11 cellular contexts compared by ENCODE assay signal in genomic region chr1:97252076-97252475, GRCh38.
DNase-seq lines count a peak whose midpoint lies in the region; ATAC-seq and TF ChIP-seq lines count a peak whose summit lies in the region.
"Had no signal": no experiment of that assay in that cellular context is flagged by ENCODE, and none has a peak within 500 bp of the region (broad histone marks: within the 10 kb centered on the region; RNA-seq: fewer than 3 reads in every experiment).

No MANE protein-coding gene starts in this region.

- ATAC-seq in esophagus mucosa (peak; percentile 36), sciatic nerve (peak; percentile 65), HG03520 (IDR thresholded peaks at IDR 0.05; ENCODE audit: unreplicated experiment) (no peak)
- ATAC-seq: activated CD8-positive, alpha-beta T cell treated with anti-CD3 and anti-CD28 coated beads, Interleukin-2, amount 10 ng/mL, durations not matched to agents 7 days and 5 days had no signal

- H3K36me3 ChIP-seq in H7 (replicated peaks; ENCODE audit: control insufficient read depth, insufficient read depth, low read length), result no peaks in the 10 kb centered on the region

- no peak overlapping the region for H3K4me3 Mint-ChIP-seq in mesothelial cell of epicardium
- H3K4me3 Mint-ChIP-seq: activated CD8-positive, alpha-beta T cell treated with anti-CD3 and anti-CD28 coated beads, Interleukin-2, amount 10 ng/mL, durations not matched to agents 7 days and 5 days; activated naive CD8-positive, alpha-beta T cell; T-helper 2 cell treated with Interferon-gamma antibody and Interleukin-4, amounts not matched to agents 5 μg/mL and 100 μg/mL, for 36 hours had no signal

- no peaks in the 10 kb centered on the region for H3K4me1 Mint-ChIP-seq in mesothelial cell of epicardium

- H3K9me3 Mint-ChIP-seq in mesothelial cell of epicardium, result peaks cover 9% of the 10 kb centered on the region
- H3K9me3 Mint-ChIP-seq: T-helper 2 cell treated with Interferon-gamma antibody and Interleukin-4, amounts not matched to agents 5 μg/mL and 100 μg/mL, for 36 hours had no signal

- H3K27me3 ChIP-seq in H7 (ENCODE audit: control insufficient read depth, insufficient read depth, low read length), result no peaks in the 10 kb centered on the region

- no peak for TF ChIP-seq POLR2A in NB4 (IDR thresholded peaks at IDR 0.05; ENCODE audit: extremely low read depth, insufficient read length)

- H3K36me3 Mint-ChIP-seq in mesothelial cell of epicardium, result no peaks in the 10 kb centered on the region

- H3K27me3 Mint-ChIP-seq in mesothelial cell of epicardium (ENCODE audit: low read depth), result peaks cover 1% of the 10 kb centered on the region
- H3K27me3 Mint-ChIP-seq: activated naive CD8-positive, alpha-beta T cell had no signal

- DNase-seq in GF-D8 (lab: John Stamatoyannopoulos, UW), result peak; percentile 7
- peak; percentile 78 for DNase-seq in NB4 (ENCODE audit: low read depth)
- DNase-seq in sciatic nerve (ENCODE audit: low spot score), result no peak
- no peak for DNase-seq in mesothelial cell of epicardium (ENCODE audit: low spot score in 2 of 2, unreplicated experiment in 2 of 2)
- DNase-seq in H7, result no peak
- DNase-seq: activated CD8-positive, alpha-beta T cell treated with anti-CD3 and anti-CD28 coated beads, Interleukin-2, amount 10 ng/mL, durations not matched to agents 7 days and 5 days; NCI-H187 treated with DMSO at 0.1 percent for 48 hours had no signal

- TF ChIP-seq CTCF in NB4 (IDR thresholded peaks at IDR 0.05; ENCODE audit: low read depth, low read length), result no peak
- TF ChIP-seq CTCF in mesothelial cell of epicardium (IDR thresholded peaks at IDR 0.05; ENCODE audit: unreplicated experiment), result no peak

- intact Hi-C loops in sciatic nerve (cut with DNase I), result no loop called here

- no peak overlapping the region for H3K27ac Mint-ChIP-seq in mesothelial cell of epicardium
- H3K27ac Mint-ChIP-seq: activated CD8-positive, alpha-beta T cell treated with anti-CD3 and anti-CD28 coated beads, Interleukin-2, amount 10 ng/mL, durations not matched to agents 7 days and 5 days; activated naive CD8-positive, alpha-beta T cell; T-helper 2 cell treated with Interferon-gamma antibody and Interleukin-4, amounts not matched to agents 5 μg/mL and 100 μg/mL, for 36 hours had no signal

- H3K4me3 ChIP-seq in NB4 (ENCODE audit: low read depth, low read length) (no peak overlapping the region), H7 (ENCODE audit: insufficient read depth, low read depth, low read length) (no peak overlapping the region)

Comparison
In these comparisons a context has a peak if more than half of its experiments do, and no peak if none do; other contexts are left out.
1. DNase-seq: peak in GF-D8 (single experiment) and NB4 (single experiment); none in sciatic nerve (single experiment), mesothelial cell of epicardium (0 of 2) and H7 (single experiment).